In genomic region chr10:97553575-97554100, GRCh38 we compare ENCODE assay signal across 8 cellular contexts. TPM values are rescaled to one million over a fixed set of nuclear protein-coding genes. Genes with fewer than 3 reads are reported as not detected.
DNase-seq lines count a peak whose midpoint lies in the region; ATAC-seq and TF ChIP-seq lines count a peak whose summit lies in the region.

No MANE protein-coding gene starts in this region.

- H3K9me3 Mint-ChIP-seq in progenitor cell of endocrine pancreas (ENCODE audit: low read depth): peaks cover 7% of the 10 kb centered on the region

- no peak overlapping the region for H3K27ac Mint-ChIP-seq in progenitor cell of endocrine pancreas

- peaks cover 34% of the 10 kb centered on the region for H3K79me2 ChIP-seq in SK-N-SH (ENCODE audit: insufficient read depth)

- H4K20me1 ChIP-seq in SK-N-SH (ENCODE audit: insufficient read depth): no peaks in the 10 kb centered on the region

- DNase-seq in NCI-H446 (lab: John Stamatoyannopoulos, UW): peak; percentile 9 to 39
- DNase-seq in NCI-H446 treated with DMSO at 0.1 percent for 48 hours (lab: John Stamatoyannopoulos, UW): no peak
- peak; percentile 80 for DNase-seq in SK-N-SH
- DNase-seq in activated naive CD4-positive, alpha-beta T cell treated with anti-CD3 and anti-CD28 coated beads, Interleukin-2, amount 50 U/mL, for 16 hours: peak; percentile 68
- DNase-seq in cardiac muscle cell (ENCODE audit: low read depth in 1 of 2, low spot score in 1 of 2): peak; percentile 77 to 80
- peak; percentile 40 for DNase-seq in progenitor cell of endocrine pancreas (ENCODE audit: low spot score, unreplicated experiment)

- peaks cover 15% of the 10 kb centered on the region for H3K4me1 Mint-ChIP-seq in progenitor cell of endocrine pancreas (ENCODE audit: low read depth)

- H3F3A ChIP-seq in SK-N-SH (replicated peaks; ENCODE audit: insufficient read depth): no peaks in the 10 kb centered on the region

- TF ChIP-seq CTCF in SK-N-SH (IDR thresholded peaks at IDR 0.05) (peak; percentile 91), cardiac muscle cell (IDR thresholded peaks at IDR 0.05; ENCODE audit: low read depth, low read length) (peak; percentile 94), progenitor cell of endocrine pancreas (IDR thresholded peaks at IDR 0.05; ENCODE audit: unreplicated experiment) (peak; percentile 82)

- TF ChIP-seq RAD21 in SK-N-SH (IDR thresholded peaks at IDR 0.05; ENCODE audit: low read length): peak; percentile 91

- H3K4me3 ChIP-seq in HUES64 (ENCODE audit: low read length): peak overlapping the region; percentile 8; the same call in 1 of the 2 replicates
- H3K4me3 ChIP-seq in SK-N-SH (ENCODE audit: low read depth in 2 of 2, low read length in 1 of 2): no peak overlapping the region; a peak in 1 of 4 replicates
- no peak overlapping the region for H3K4me3 ChIP-seq in cardiac muscle cell

- H3K36me3 Mint-ChIP-seq in progenitor cell of endocrine pancreas (ENCODE audit: insufficient read depth): peaks cover 6% of the 10 kb centered on the region

- no peak for TF ChIP-seq EP300 in SK-N-SH (IDR thresholded peaks at IDR 0.05; ENCODE audit: borderline replicate concordance in 1 of 2, low read depth in 1 of 2, low read length in 1 of 2)

- no peak overlapping the region for H3K9ac ChIP-seq in HUES64 (ENCODE audit: low read depth, low read length)
- H3K9ac ChIP-seq in SK-N-SH: no peak overlapping the region

- no peaks in the 10 kb centered on the region for H3K27me3 Mint-ChIP-seq in progenitor cell of endocrine pancreas

- H3K36me3 ChIP-seq in HUES64 (ENCODE audit: insufficient read depth, low read length) (no peaks in the 10 kb centered on the region), SK-N-SH (replicated peaks in 1 of 2; ENCODE audit: control insufficient read depth in 1 of 2, insufficient read depth in 2 of 2, low read length in 1 of 2) (no peaks in the 10 kb centered on the region), cardiac muscle cell (no peaks in the 10 kb centered on the region)

- H3K27me3 ChIP-seq in HUES64 (ENCODE audit: insufficient read depth, low read length) (no peaks in the 10 kb centered on the region), SK-N-SH (ENCODE audit: insufficient read depth) (no peaks in the 10 kb centered on the region), cardiac muscle cell (no peaks in the 10 kb centered on the region)

- no peaks in the 10 kb centered on the region for H3K9me2 ChIP-seq in SK-N-SH

- H3K27ac ChIP-seq in HUES64 (ENCODE audit: low read depth, low read length) (peak overlapping the region; percentile 71; the same call in 1 of the 2 replicates), SK-N-SH (ENCODE audit: low read depth in 2 of 2, low read length in 1 of 2) (no peak overlapping the region), cardiac muscle cell (no peak overlapping the region)

- no peak overlapping the region; the same call in 1 of the 2 replicates for H3K4me2 ChIP-seq in SK-N-SH

- POLR2A ChIA-PET in SK-N-SH (lab: Yijun Ruan, JAX): interaction anchor here (1.2 to 1.6 kb wide), 3 partner anchors 55 to 92 kb away, joined by 3 to 4 read pairs (median 4); partner anchors contain the start of gene UBTD1

- no peak for ATAC-seq in HG03469 (IDR thresholded peaks at IDR 0.05; ENCODE audit: unreplicated experiment)

- WGBS in HUES64: 17% methylated on average over 6 of the region's 7 CpGs
- 27% methylated on average over 7 of the region's 7 CpGs for WGBS in SK-N-SH (ENCODE audit: low lambda C conversion rate)

- H3K4me3 Mint-ChIP-seq in progenitor cell of endocrine pancreas (ENCODE audit: low read depth): no peak overlapping the region

- CTCF ChIA-PET in SK-N-SH (lab: Yijun Ruan, JAX): interaction anchor here (0.6 to 8.4 kb wide), 31 partner anchors 8 to 376 kb away, joined by 3 to 132 read pairs (median 4); partner anchors contain the start of genes ANKRD2, C10orf62, EXOSC1 and HOGA1

- H3K9me3 ChIP-seq in HUES64 (ENCODE audit: insufficient read depth, low read depth, low read length): no peaks in the 10 kb centered on the region
- H3K9me3 ChIP-seq in SK-N-SH: no peaks in the 10 kb centered on the region
- no peaks in the 10 kb centered on the region for H3K9me3 ChIP-seq in cardiac muscle cell (ENCODE audit: low read depth)

- H2AFZ ChIP-seq in SK-N-SH (ENCODE audit: low read depth): no peak overlapping the region

- H3K4me1 ChIP-seq in HUES64 (ENCODE audit: insufficient read depth, low read length) (peaks cover 24% of the 10 kb centered on the region), SK-N-SH (ENCODE audit: control insufficient read depth in 1 of 2, insufficient read depth in 2 of 2, low read depth in 1 of 2, low read length in 1 of 2) (peaks cover 12 to 23% of the 10 kb centered on the region in 2 experiments; a peak in 3 of 4 replicates), cardiac muscle cell (ENCODE audit: low read depth) (peaks cover 22% of the 10 kb centered on the region)

TF ChIP-seq in SK-N-SH, 30 proteins besides CTCF, POLR2A, EP300 and RAD21:
- TF ChIP-seq SMC3 (IDR thresholded peaks at IDR 0.05; ENCODE audit: low read depth, low read length) (peak; percentile 92), GABPA (IDR thresholded peaks at IDR 0.05; ENCODE audit: low read depth) (no peak), CHD2 (IDR thresholded peaks at IDR 0.05; ENCODE audit: low read length, partially characterized antibody) (peak; percentile 31), NRF1 (IDR thresholded peaks at IDR 0.05; ENCODE audit: low read depth, low read length) (peak; percentile 4; the same call in 1 of the 2 replicates), ELF1 (IDR thresholded peaks at IDR 0.05) (no peak), TCF12 (IDR thresholded peaks at IDR 0.05) (no peak)
- TF ChIP-seq, protein P1, sequence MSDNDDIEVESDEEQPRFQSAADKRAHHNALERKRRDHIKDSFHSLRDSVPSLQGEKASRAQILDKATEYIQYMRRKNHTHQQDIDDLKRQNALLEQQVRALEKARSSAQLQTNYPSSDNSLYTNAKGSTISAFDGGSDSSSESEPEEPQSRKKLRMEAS (IDR thresholded peaks at IDR 0.05; ENCODE audit: low read depth): peak; percentile 39; the same call in 1 of the 2 replicates
TF ChIP-seq in SK-N-SH: peak in this region for 4.

RNA-seq across cellular contexts. Expression of gene ANKRD2, which starts 18.9 kb away (rescaled TPM):
- polyA plus RNA-seq in HUES64 (2013, experiment 1 of 2): not detected
- not detected for polyA plus RNA-seq in HUES64 (2013, experiment 2 of 2)
- polyA plus RNA-seq in SK-N-SH (2012; rRNA removed) (0.72 and 0.99 TPM in 2 replicates), cardiac muscle cell (not detected in 2 replicates)
- polyA plus RNA-seq in SK-N-SH (2012; cell fraction: cytosol; rRNA removed): 0.75 and 0.82 TPM in 2 replicates
- 1.6 and 2.2 TPM in 2 replicates for polyA plus RNA-seq in SK-N-SH (2012; cell fraction: nucleus; rRNA removed)
- total RNA-seq in cardiac muscle cell (not detected in 2 replicates), progenitor cell of endocrine pancreas (not detected in 2 replicates)

RNA-seq across cellular contexts. Expression of gene HOGA1, which starts 30.6 kb away (rescaled TPM):
- polyA plus RNA-seq in HUES64 (2013, experiment 1 of 2): 0.30 TPM
- 0.57 TPM for polyA plus RNA-seq in HUES64 (2013, experiment 2 of 2)
- polyA plus RNA-seq in SK-N-SH (2012; rRNA removed) (2.9 and 4.8 TPM in 2 replicates), cardiac muscle cell (2.1 and 5.3 TPM in 2 replicates)
- 1.9 and 3.0 TPM in 2 replicates for polyA plus RNA-seq in SK-N-SH (2012; cell fraction: cytosol; rRNA removed)
- 5.9 and 9.4 TPM in 2 replicates for polyA plus RNA-seq in SK-N-SH (2012; cell fraction: nucleus; rRNA removed)
- total RNA-seq in cardiac muscle cell (2.1 and 3.8 TPM in 2 replicates), progenitor cell of endocrine pancreas (10.5 and 11.9 TPM in 2 replicates)

RNA-seq across cellular contexts. Expression of gene C10orf62, which starts 35.9 kb away (rescaled TPM):
- polyA plus RNA-seq in HUES64 (2013, experiment 1 of 2): not detected
- not detected for polyA plus RNA-seq in HUES64 (2013, experiment 2 of 2)
- 0.07 and 0.19 TPM in 2 replicates for polyA plus RNA-seq in SK-N-SH (2012; rRNA removed)
- 0.05 TPM in 1 of 2 replicates, not detected in the other for polyA plus RNA-seq in SK-N-SH (2012; cell fraction: cytosol; rRNA removed)
- polyA plus RNA-seq in SK-N-SH (2012; cell fraction: nucleus; rRNA removed): 0.56 and 0.96 TPM in 2 replicates
- 0.25 and 0.30 TPM in 2 replicates for total RNA-seq in cardiac muscle cell
- not detected in 2 replicates for polyA plus RNA-seq in cardiac muscle cell
- 0.91 and 0.96 TPM in 2 replicates for total RNA-seq in progenitor cell of endocrine pancreas

RNA-seq across cellular contexts. Expression of gene UBTD1, which starts 54.9 kb away (rescaled TPM):
- polyA plus RNA-seq in HUES64 (2013, experiment 1 of 2): 16.2 TPM
- polyA plus RNA-seq in HUES64 (2013, experiment 2 of 2): 15.5 TPM
- polyA plus RNA-seq in SK-N-SH (2012; rRNA removed) (37.9 and 38.8 TPM in 2 replicates), cardiac muscle cell (13.1 and 15.8 TPM in 2 replicates)
- polyA plus RNA-seq in SK-N-SH (2012; cell fraction: cytosol; rRNA removed): 18.2 and 31.1 TPM in 2 replicates
- 22.1 and 34.2 TPM in 2 replicates for polyA plus RNA-seq in SK-N-SH (2012; cell fraction: nucleus; rRNA removed)
- total RNA-seq in cardiac muscle cell (9.5 and 13.5 TPM in 2 replicates), progenitor cell of endocrine pancreas (9.0 and 9.2 TPM in 2 replicates)

RNA-seq across cellular contexts. Expression of gene MMS19, which starts 55.4 kb away (rescaled TPM):
- polyA plus RNA-seq in HUES64 (2013, experiment 1 of 2): 81.8 TPM
- 92.4 TPM for polyA plus RNA-seq in HUES64 (2013, experiment 2 of 2)
- polyA plus RNA-seq in SK-N-SH (2012; rRNA removed) (56.9 and 83.9 TPM in 2 replicates), cardiac muscle cell (72.5 and 85.6 TPM in 2 replicates)
- 29.5 and 42.8 TPM in 2 replicates for polyA plus RNA-seq in SK-N-SH (2012; cell fraction: cytosol; rRNA removed)
- polyA plus RNA-seq in SK-N-SH (2012; cell fraction: nucleus; rRNA removed): 176 and 209 TPM in 2 replicates
- total RNA-seq in cardiac muscle cell (94.0 and 124 TPM in 2 replicates), progenitor cell of endocrine pancreas (80.6 and 82.1 TPM in 2 replicates)
